Comparison of ENCODE assay signal across 1 cellular context in the genomic region with DNA sequence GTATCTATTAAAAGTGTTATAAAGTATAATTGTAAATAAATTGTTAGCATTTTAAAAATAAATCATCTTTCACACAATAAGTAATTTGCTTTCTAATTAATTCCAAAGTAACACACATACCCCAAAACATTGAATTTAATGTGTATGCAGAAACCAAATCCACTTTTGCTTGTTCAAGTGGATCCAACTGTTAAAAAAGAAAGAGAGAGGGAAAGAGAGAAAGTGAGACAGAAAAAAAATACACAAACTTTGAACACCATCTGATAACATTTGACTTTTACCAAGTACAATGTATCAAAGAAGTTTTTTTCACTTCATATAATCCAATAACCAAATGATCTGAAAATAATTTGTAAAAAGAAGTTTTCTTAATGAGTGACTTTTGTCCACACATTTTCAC.
TF ChIP-seq lines count a peak whose summit lies in the region.

No MANE protein-coding gene starts in this region.

TF ChIP-seq in SK-N-SH, 30 proteins besides CTCF, POLR2A, EP300 and RAD21 (continued from another document):
- TF ChIP-seq, protein P1, sequence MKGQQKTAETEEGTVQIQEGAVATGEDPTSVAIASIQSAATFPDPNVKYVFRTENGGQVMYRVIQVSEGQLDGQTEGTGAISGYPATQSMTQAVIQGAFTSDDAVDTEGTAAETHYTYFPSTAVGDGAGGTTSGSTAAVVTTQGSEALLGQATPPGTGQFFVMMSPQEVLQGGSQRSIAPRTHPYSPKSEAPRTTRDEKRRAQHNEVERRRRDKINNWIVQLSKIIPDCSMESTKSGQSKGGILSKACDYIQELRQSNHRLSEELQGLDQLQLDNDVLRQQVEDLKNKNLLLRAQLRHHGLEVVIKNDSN (IDR thresholded peaks at IDR 0.05; ENCODE audit: borderline replicate concordance, low read depth) = no peak
